8 cellular contexts compared by ENCODE assay signal in the genomic region with DNA sequence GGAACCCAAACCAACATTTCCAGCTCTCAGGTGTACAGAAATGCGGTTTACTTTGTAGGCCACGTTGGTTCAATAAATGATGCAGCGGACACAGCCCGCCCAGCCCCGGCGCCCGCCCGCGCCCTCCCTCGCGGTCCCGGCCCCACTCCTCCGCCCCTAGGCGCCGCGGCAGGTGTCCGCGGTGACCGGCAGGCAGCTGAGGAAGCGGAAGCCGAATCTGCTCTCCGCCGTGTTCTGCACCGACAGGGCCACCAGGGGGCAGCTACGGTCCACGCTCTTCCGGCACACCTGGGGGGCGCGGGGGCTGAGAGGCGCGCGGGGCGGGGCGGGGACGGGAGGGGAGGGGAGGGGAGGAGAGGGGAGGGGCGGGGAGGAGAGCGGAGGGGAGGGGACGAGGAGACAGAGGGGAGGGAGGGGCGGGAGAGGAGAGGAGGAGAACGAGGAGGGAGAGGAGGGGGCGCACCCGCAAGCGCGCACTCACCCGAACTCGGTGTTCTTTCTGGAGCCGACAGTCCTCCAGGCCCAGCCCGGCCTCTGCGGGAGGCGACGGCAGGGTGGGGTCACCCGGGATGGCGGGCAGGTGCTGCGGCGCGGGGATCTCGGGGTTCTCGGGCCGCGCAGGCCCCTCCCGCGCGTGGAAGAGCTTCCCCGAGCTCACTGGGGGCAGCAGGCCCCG.
DNase-seq lines count a peak whose midpoint lies in the region; ATAC-seq and TF ChIP-seq lines count a peak whose summit lies in the region.

No MANE protein-coding gene starts in this region.

- TF ChIP-seq CTCF in AG09309 (IDR thresholded peaks at IDR 0.05; ENCODE audit: control insufficient read depth, insufficient read depth, low read depth, low read length, missing control alignments): peak; percentile 54
- TF ChIP-seq CTCF in NB4 (IDR thresholded peaks at IDR 0.05; ENCODE audit: low read depth, low read length): peak; percentile 42

- H3K27me3 ChIP-seq in adipocyte (replicated peaks; ENCODE audit: control insufficient read depth, insufficient read depth, low read length): peaks cover 34% of the 10 kb centered on the region
- H3K27me3 ChIP-seq in iPS-15b (ENCODE audit: control insufficient read depth, insufficient read depth, low read length): peaks cover 17% of the 10 kb centered on the region

- H3K9ac ChIP-seq in adipocyte (ENCODE audit: low read length): no peak overlapping the region
- H3K9ac ChIP-seq in iPS-15b (ENCODE audit: low read depth, low read length): peak overlapping the region; percentile 60

- H3K9me3 ChIP-seq in adipocyte (ENCODE audit: control insufficient read depth, low read length): no peaks in the 10 kb centered on the region
- no peaks in the 10 kb centered on the region for H3K9me3 ChIP-seq in iPS-15b (ENCODE audit: control insufficient read depth, insufficient read depth, low read length)

- H3K36me3 ChIP-seq in adipocyte (ENCODE audit: control insufficient read depth, insufficient read depth, low read length, severe bottlenecking) (no peaks in the 10 kb centered on the region), iPS-15b (ENCODE audit: control insufficient read depth, insufficient read depth, low read length) (no peaks in the 10 kb centered on the region)

- H3K4me3 ChIP-seq in AG09309 (ENCODE audit: control insufficient read depth, low read depth, low read length) (no peak overlapping the region), NB4 (ENCODE audit: low read depth, low read length) (no peak overlapping the region), adipocyte (ENCODE audit: low read length) (no peak overlapping the region), iPS-15b (ENCODE audit: low read depth, low read length) (peak overlapping the region; percentile 52)

- no peaks in the 10 kb centered on the region for H3K4me1 ChIP-seq in adipocyte (ENCODE audit: control insufficient read depth, insufficient read depth, low read length)
- H3K4me1 ChIP-seq in iPS-15b (ENCODE audit: control insufficient read depth, insufficient read depth, low read length): no peaks in the 10 kb centered on the region

- DNase-seq in AG09309 (ENCODE audit: low read depth) (no peak), GM19240 (ENCODE audit: insufficient read length, low spot score) (peak; percentile 82), NB4 (ENCODE audit: low read depth) (peak; percentile 74), T follicular helper cell (ENCODE audit: low read depth) (peak; percentile 72), adipocyte (ENCODE audit: low read depth) (peak; percentile 74)
- peak; percentile 53 to 66 for DNase-seq in stimulated activated CD4-positive, alpha-beta T cell treated with anti-CD3 and anti-CD28 coated beads, Interleukin-15, amount 100 ng/mL, for 1 hour (ENCODE audit: low read depth in 1 of 2, low spot score in 1 of 2)

- ATAC-seq in HG03095 (IDR thresholded peaks at IDR 0.05; ENCODE audit: unreplicated experiment): no peak

- TF ChIP-seq POLR2A in NB4 (IDR thresholded peaks at IDR 0.05; ENCODE audit: extremely low read depth, insufficient read length): no peak
